8 cellular contexts compared by ENCODE assay signal in the genomic region with DNA sequence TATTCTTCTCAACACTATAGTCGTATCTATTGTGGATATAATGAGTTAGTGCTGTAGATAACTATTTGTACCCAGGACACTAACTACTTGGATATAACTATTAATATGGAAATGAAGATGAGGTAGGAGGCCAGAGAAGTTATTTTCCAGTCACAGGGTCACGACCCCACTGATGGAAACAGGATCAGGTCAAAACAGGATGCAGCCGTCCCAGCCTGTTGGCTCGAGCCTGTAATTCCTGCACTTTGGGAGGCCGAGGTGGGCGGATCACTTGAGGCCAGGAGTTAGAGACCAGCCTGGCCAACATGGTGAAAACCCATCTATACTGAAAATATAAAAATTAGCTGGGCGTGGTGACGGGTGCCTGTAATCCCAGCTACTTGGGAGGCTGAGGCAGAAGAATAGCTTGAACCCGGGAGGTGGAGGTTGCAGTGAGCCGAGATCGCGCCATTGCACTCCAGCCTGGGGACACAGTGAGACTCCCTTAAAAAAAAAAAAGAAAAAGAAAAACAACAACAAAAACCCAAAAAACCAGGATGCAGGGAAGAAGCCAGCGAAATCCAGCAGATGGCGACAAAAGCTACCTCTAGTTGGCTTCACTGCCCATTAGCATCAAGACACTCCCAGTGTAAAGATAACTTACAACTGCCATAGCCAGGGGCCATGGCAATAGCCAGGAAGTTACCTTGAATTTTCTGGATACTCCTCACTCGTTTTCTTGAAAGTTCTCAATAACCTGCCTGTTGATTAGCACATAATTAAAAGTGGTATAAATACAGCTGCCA. TPM values are rescaled to one million over a fixed set of nuclear protein-coding genes. Genes with fewer than 3 reads are reported as not detected.
DNase-seq lines count a peak whose midpoint lies in the region; TF ChIP-seq lines count a peak whose summit lies in the region.

No MANE protein-coding gene starts in this region.

- TF ChIP-seq CTCF in BE2C (IDR thresholded peaks at IDR 0.05; ENCODE audit: low read depth, low read length) = peak; percentile 69
- TF ChIP-seq CTCF in GM13977 (IDR thresholded peaks at IDR 0.05; ENCODE audit: extremely low read depth, insufficient read depth, missing control alignments) = peak; percentile 70
- peak in 38 of 56 donors; percentile 12 to 54 (median 30) for TF ChIP-seq CTCF in dorsolateral prefrontal cortex (IDR thresholded peaks at IDR 0.05 in 54 of 56, conservative IDR thresholded peaks at IDR 0.05 in 2 of 56; ENCODE audit: low read depth in 1 of 56, partially characterized antibody in 56 of 56)
- TF ChIP-seq CTCF in transverse colon (IDR thresholded peaks at IDR 0.05) = peak in 1 of 5 experiments; percentile 21

- in situ Hi-C loops in GM13977 (cut with MboI; ENCODE audit: low pct_unique_long_range_greater_than_20kb, low sequenced_read_pairs, unreplicated experiment) (no loop called here), G401 (cut with HindIII; ENCODE audit: low sequenced_read_pairs) (no loop called here), transverse colon (cut with MboI; ENCODE audit: low pct_ligation_motif_present in 1 of 4, low pct_unique_long_range_greater_than_20kb in 1 of 4, low sequenced_read_pairs in 3 of 4) (no loop called here)

- 50 to 51% methylated on average over 1 to 15 of the region's 15 CpGs for WGBS in transverse colon (ENCODE audit: low coverage in 1 of 2), 2 donors

- intact Hi-C loops in dorsolateral prefrontal cortex (cut with DNase I) (no loop called here), transverse colon (cut with DNase I; ENCODE audit: low total_unique reads) (no loop called here)

- H3K4me3 ChIP-seq in BE2C (ENCODE audit: low read depth, low read length) = no peak overlapping the region
- H3K4me3 ChIP-seq in dorsolateral prefrontal cortex = no peak overlapping the region
- H3K4me3 ChIP-seq in transverse colon = no peak overlapping the region

- H3K27me3 ChIP-seq in BE2C (no peaks in the 10 kb centered on the region), dorsolateral prefrontal cortex (peaks cover 0 to 54% (median 6%) of the 10 kb centered on the region in 45 donors), transverse colon (no peaks in the 10 kb centered on the region)

- H3K27ac ChIP-seq in dorsolateral prefrontal cortex = no peak overlapping the region
- no peak overlapping the region for H3K27ac ChIP-seq in transverse colon

- H3K4me1 ChIP-seq in BE2C = no peaks in the 10 kb centered on the region
- H3K4me1 ChIP-seq in transverse colon = no peaks in the 10 kb centered on the region

- TF ChIP-seq POLR2A in transverse colon (IDR thresholded peaks at IDR 0.05) = no peak

- no peaks in the 10 kb centered on the region for H3K9me3 ChIP-seq in BE2C
- H3K9me3 ChIP-seq in transverse colon = no peaks in the 10 kb centered on the region

- no peaks in the 10 kb centered on the region for H3K36me3 ChIP-seq in BE2C
- H3K36me3 ChIP-seq in transverse colon = no peaks in the 10 kb centered on the region

- DNase-seq in BE2C (peak; percentile 21), GM13977 (ENCODE audit: low spot score) (peak; percentile 47), NCI-H345 treated with DMSO at 0.1 percent for 48 hours (lab: John Stamatoyannopoulos, UW; ENCODE audit: unreplicated experiment) (peak; percentile 22), dorsolateral prefrontal cortex (no peak), renal cortical epithelial cell (ENCODE audit: low read depth) (peak; percentile 17), G401 (ENCODE audit: low spot score) (no peak), HuH-7.5 (ENCODE audit: low spot score) (no peak), transverse colon (no peak)

- no peak for TF ChIP-seq EP300 in transverse colon (IDR thresholded peaks at IDR 0.05; ENCODE audit: low read depth)

RNA-seq across cellular contexts. Expression of a gene that starts 37.9 kb away (rescaled TPM):
- 8.6 TPM for polyA plus RNA-seq in BE2C (2012; ENCODE audit: insufficient read depth, insufficient read length, low read depth)
- total RNA-seq in dorsolateral prefrontal cortex = 10 to 100 TPM in 113 of 120 experiments, 1 to 10 TPM in 7; 9.2 to 18.1 (median 12.3) TPM
- total RNA-seq in renal cortical epithelial cell = 3.1 and 5.5 TPM in 2 replicates
- 6.2 and 7.6 TPM in 2 replicates for total RNA-seq in G401 (2014; rRNA removed; shearing (Covaris generic))
- 10 to 100 TPM in 2 of 4 donors, 1 to 10 TPM in 2; 2.6 to 14.7 (median 8.5) TPM for total RNA-seq in transverse colon

Comparison
In these comparisons a context has a peak if more than half of its experiments do, and no peak if none do; other contexts are left out.
1. DNase-seq: peak in BE2C (single experiment), GM13977 (single experiment), NCI-H345 treated with DMSO at 0.1 percent for 48 hours (single experiment) and renal cortical epithelial cell (single experiment); none in dorsolateral prefrontal cortex (0 of 10), G401 (single experiment), HuH-7.5 (single experiment) and transverse colon (single experiment).